In genomic region chr17:76710863-76711611, GRCh38 we compare ENCODE assay signal across 1 cellular context.
A peak's percentile ranks its signal among the peaks of the same experiment; 100 is the strongest.
TF ChIP-seq lines count a peak whose summit lies in the region.

TSS of gene MXRA7 (minus strand) at chr17:76710965. CDS start at chr17:76710946, 19 bp downstream.

TF ChIP-seq in HEK293, 187 proteins besides CTCF, POLR2A, EP300 and RAD21 (continued from another document and continues in another):
- TF ChIP-seq ZBTB26 (tag by site-specific recombination; optimal IDR thresholded peaks at IDR 0.05) (peak; percentile 15), ZNF214 (tag by site-specific recombination; IDR thresholded peaks at IDR 0.05; ENCODE audit: borderline replicate concordance) (no peak), ZNF513 (tag by site-specific recombination; IDR thresholded peaks at IDR 0.05) (no peak), ZBTB20 (tag by site-specific recombination; IDR thresholded peaks at IDR 0.05) (peak; percentile 94), ZNF148 (tag by site-specific recombination; IDR thresholded peaks at IDR 0.05; ENCODE audit: borderline replicate concordance) (no peak), SP7 (tag by site-specific recombination; IDR thresholded peaks at IDR 0.05) (peak; percentile 56; the same call in 1 of the 2 replicates), ZNF169 (tag by site-specific recombination; IDR thresholded peaks at IDR 0.05) (no peak), ZBTB8A (tag by site-specific recombination; IDR thresholded peaks at IDR 0.05) (peak; percentile 62), TSHZ1 (tag by site-specific recombination; IDR thresholded peaks at IDR 0.05; ENCODE audit: borderline replicate concordance) (no peak), ZBTB11 (tag by site-specific recombination; conservative IDR thresholded peaks at IDR 0.05; ENCODE audit: low read depth) (no peak), PRDM4 (tag by site-specific recombination; IDR thresholded peaks at IDR 0.05) (no peak), ZBTB21 (tag by site-specific recombination; IDR thresholded peaks at IDR 0.05) (0 out of 2 replicates have a peak, but pooled peaks have one; percentile 41), ZNF692 (tag by site-specific recombination; IDR thresholded peaks at IDR 0.05) (peak; percentile 40; the same call in 1 of the 2 replicates), ZNF138 (tag by site-specific recombination; IDR thresholded peaks at IDR 0.05; ENCODE audit: borderline replicate concordance) (no peak), ZNF112 (tag by site-specific recombination; IDR thresholded peaks at IDR 0.05) (no peak), ZBTB1 (tag by site-specific recombination; IDR thresholded peaks at IDR 0.05) (no peak), ZNF23 (tag by site-specific recombination; IDR thresholded peaks at IDR 0.05; ENCODE audit: borderline replicate concordance) (no peak), ZNF324 (tag by site-specific recombination; IDR thresholded peaks at IDR 0.05) (peak; percentile 65; the same call in 1 of the 2 replicates), PATZ1 (tag by site-specific recombination; IDR thresholded peaks at IDR 0.05) (peak; percentile 89), KLF16 (tag by site-specific recombination; IDR thresholded peaks at IDR 0.05) (peak; percentile 62; the same call in 1 of the 2 replicates), ZNF398 (tag by site-specific recombination; IDR thresholded peaks at IDR 0.05) (peak; percentile 50; the same call in 1 of the 2 replicates), ZNF391 (tag by site-specific recombination; IDR thresholded peaks at IDR 0.05; ENCODE audit: borderline replicate concordance, low read depth) (no peak), BCL11A (tag by site-specific recombination; IDR thresholded peaks at IDR 0.05; ENCODE audit: low read depth) (peak; percentile 31; the same call in 1 of the 2 replicates), ZBTB17 (tag by site-specific recombination; IDR thresholded peaks at IDR 0.05) (peak; percentile 87), ZNF311 (tag by site-specific recombination; IDR thresholded peaks at IDR 0.05; ENCODE audit: borderline replicate concordance) (no peak), KLF7 (tag by site-specific recombination; IDR thresholded peaks at IDR 0.05; ENCODE audit: borderline replicate concordance) (0 out of 2 replicates have a peak, but pooled peaks have one; percentile 59), ZNF645 (tag by site-specific recombination; IDR thresholded peaks at IDR 0.05) (no peak), ZSCAN30 (tag by site-specific recombination; IDR thresholded peaks at IDR 0.05) (peak; percentile 94), ZNF16 (tag by site-specific recombination; IDR thresholded peaks at IDR 0.05; ENCODE audit: low read depth) (no peak)
